In the genomic region with DNA sequence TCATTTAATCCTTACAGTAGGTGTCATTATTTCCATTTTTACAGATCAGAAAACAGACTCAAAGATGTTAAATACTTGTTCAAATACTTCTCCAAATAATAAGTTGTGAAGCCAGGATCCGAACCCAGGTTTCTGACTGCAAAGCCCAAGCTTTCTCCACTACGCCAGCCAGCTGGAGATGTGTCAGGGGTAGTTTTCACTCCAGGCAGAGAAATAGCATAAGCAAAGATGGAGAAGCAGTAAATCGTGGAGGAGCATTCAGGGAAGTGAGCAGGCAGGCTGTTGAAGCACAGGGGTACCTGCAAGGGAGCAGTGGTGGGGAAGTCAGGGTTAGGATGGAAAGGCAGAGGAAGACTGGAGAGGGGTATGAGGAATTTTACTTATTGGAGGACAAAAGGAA, we compare ENCODE assay signal across 1 cellular context.
TF ChIP-seq lines count a peak whose summit lies in the region.

No MANE protein-coding gene starts in this region.

TF ChIP-seq in HepG2, 621 proteins besides CTCF, POLR2A, EP300 and RAD21:
- TF ChIP-seq RFXANK (CRISPR knock-in tag; IDR thresholded peaks at IDR 0.05) (no peak), FOXK1 (CRISPR knock-in tag; IDR thresholded peaks at IDR 0.05; ENCODE audit: borderline replicate concordance, low read depth) (no peak), TBP (CRISPR knock-in tag; IDR thresholded peaks at IDR 0.05) (no peak), SMAD1 (CRISPR knock-in tag; IDR thresholded peaks at IDR 0.05; ENCODE audit: borderline replicate concordance, low read depth) (no peak), NFE2L2 (IDR thresholded peaks at IDR 0.05; ENCODE audit: low read length) (no peak), ZNF468 (CRISPR knock-in tag; IDR thresholded peaks at IDR 0.05) (no peak), ZFAT (CRISPR knock-in tag; conservative IDR thresholded peaks at IDR 0.05) (no peak), ZNF790 (CRISPR knock-in tag; IDR thresholded peaks at IDR 0.05; ENCODE audit: borderline replicate concordance) (no peak), STAT5B (CRISPR knock-in tag; IDR thresholded peaks at IDR 0.05) (no peak), ONECUT2 (CRISPR knock-in tag; IDR thresholded peaks at IDR 0.05) (no peak), HOXA5 (CRISPR knock-in tag; IDR thresholded peaks at IDR 0.05) (no peak), SMAD3 (CRISPR knock-in tag; IDR thresholded peaks at IDR 0.05) (no peak), KDM5B (CRISPR knock-in tag; IDR thresholded peaks at IDR 0.05; ENCODE audit: borderline replicate concordance) (no peak), ETV5 (CRISPR knock-in tag; IDR thresholded peaks at IDR 0.05; ENCODE audit: borderline replicate concordance) (no peak)
- TF ChIP-seq, protein P1, sequence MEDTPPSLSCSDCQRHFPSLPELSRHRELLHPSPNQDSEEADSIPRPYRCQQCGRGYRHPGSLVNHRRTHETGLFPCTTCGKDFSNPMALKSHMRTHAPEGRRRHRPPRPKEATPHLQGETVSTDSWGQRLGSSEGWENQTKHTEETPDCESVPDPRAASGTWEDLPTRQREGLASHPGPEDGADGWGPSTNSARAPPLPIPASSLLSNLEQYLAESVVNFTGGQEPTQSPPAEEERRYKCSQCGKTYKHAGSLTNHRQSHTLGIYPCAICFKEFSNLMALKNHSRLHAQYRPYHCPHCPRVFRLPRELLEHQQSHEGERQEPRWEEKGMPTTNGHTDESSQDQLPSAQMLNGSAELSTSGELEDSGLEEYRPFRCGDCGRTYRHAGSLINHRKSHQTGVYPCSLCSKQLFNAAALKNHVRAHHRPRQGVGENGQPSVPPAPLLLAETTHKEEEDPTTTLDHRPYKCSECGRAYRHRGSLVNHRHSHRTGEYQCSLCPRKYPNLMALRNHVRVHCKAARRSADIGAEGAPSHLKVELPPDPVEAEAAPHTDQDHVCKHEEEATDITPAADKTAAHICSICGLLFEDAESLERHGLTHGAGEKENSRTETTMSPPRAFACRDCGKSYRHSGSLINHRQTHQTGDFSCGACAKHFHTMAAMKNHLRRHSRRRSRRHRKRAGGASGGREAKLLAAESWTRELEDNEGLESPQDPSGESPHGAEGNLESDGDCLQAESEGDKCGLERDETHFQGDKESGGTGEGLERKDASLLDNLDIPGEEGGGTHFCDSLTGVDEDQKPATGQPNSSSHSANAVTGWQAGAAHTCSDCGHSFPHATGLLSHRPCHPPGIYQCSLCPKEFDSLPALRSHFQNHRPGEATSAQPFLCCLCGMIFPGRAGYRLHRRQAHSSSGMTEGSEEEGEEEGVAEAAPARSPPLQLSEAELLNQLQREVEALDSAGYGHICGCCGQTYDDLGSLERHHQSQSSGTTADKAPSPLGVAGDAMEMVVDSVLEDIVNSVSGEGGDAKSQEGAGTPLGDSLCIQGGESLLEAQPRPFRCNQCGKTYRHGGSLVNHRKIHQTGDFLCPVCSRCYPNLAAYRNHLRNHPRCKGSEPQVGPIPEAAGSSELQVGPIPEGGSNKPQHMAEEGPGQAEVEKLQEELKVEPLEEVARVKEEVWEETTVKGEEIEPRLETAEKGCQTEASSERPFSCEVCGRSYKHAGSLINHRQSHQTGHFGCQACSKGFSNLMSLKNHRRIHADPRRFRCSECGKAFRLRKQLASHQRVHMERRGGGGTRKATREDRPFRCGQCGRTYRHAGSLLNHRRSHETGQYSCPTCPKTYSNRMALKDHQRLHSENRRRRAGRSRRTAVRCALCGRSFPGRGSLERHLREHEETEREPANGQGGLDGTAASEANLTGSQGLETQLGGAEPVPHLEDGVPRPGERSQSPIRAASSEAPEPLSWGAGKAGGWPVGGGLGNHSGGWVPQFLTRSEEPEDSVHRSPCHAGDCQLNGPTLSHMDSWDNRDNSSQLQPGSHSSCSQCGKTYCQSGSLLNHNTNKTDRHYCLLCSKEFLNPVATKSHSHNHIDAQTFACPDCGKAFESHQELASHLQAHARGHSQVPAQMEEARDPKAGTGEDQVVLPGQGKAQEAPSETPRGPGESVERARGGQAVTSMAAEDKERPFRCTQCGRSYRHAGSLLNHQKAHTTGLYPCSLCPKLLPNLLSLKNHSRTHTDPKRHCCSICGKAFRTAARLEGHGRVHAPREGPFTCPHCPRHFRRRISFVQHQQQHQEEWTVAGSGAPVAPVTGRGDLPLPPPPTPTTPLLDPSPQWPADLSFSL (CRISPR knock-in tag; IDR thresholded peaks at IDR 0.05), result no peak
- TF ChIP-seq, protein P2, sequence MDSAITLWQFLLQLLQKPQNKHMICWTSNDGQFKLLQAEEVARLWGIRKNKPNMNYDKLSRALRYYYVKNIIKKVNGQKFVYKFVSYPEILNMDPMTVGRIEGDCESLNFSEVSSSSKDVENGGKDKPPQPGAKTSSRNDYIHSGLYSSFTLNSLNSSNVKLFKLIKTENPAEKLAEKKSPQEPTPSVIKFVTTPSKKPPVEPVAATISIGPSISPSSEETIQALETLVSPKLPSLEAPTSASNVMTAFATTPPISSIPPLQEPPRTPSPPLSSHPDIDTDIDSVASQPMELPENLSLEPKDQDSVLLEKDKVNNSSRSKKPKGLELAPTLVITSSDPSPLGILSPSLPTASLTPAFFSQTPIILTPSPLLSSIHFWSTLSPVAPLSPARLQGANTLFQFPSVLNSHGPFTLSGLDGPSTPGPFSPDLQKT (CRISPR knock-in tag; IDR thresholded peaks at IDR 0.05; ENCODE audit: borderline replicate concordance), result no peak
- TF ChIP-seq, protein P3, sequence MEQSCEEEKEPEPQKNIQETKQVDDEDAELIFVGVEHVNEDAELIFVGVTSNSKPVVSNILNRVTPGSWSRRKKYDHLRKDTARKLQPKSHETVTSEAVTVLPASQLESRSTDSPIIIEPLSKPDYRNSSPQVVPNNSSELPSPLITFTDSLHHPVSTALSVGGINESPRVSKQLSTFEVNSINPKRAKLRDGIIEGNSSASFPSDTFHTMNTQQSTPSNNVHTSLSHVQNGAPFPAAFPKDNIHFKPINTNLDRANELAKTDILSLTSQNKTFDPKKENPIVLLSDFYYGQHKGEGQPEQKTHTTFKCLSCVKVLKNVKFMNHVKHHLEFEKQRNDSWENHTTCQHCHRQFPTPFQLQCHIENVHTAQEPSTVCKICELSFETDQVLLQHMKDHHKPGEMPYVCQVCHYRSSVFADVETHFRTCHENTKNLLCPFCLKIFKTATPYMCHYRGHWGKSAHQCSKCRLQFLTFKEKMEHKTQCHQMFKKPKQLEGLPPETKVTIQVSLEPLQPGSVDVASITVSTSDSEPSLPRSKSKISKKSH (CRISPR knock-in tag; IDR thresholded peaks at IDR 0.05; ENCODE audit: borderline replicate concordance), result no peak
